2 cellular contexts compared by ENCODE assay signal in the genomic region with DNA sequence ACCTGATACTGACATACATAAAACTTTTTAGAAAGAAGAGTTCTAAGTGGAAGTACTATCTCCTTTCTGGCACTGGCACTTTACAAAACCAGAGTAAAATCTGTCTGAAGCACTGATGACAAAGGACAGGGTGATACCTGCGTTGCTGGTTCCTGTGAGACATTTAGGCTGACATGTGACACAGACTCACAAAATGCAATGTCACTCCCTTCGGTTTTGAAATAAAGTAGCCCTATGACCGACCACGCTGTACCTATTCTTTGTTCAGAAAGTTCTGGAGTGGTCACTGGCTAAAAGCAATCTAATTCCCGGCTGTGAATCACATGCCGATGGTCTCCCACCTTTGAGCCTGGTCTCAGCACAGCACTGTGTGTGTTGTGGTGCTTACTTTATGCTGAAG.
TF ChIP-seq lines count a peak whose summit lies in the region.

No MANE protein-coding gene starts in this region.

TF ChIP-seq in GM23338, 12 proteins besides CTCF, POLR2A, EP300 and RAD21 (continues in another document):
- TF ChIP-seq CREB1 (CRISPR knock-in tag; IDR thresholded peaks at IDR 0.05; ENCODE audit: low read depth) (no peak), NANOG (IDR thresholded peaks at IDR 0.05; ENCODE audit: borderline replicate concordance) (no peak), EZH2 (IDR thresholded peaks at IDR 0.05; ENCODE audit: low read depth, unreplicated experiment) (no peak), EZH2phosphoT487 (IDR thresholded peaks at IDR 0.05; ENCODE audit: unreplicated experiment) (no peak), JUNB (IDR thresholded peaks at IDR 0.05; ENCODE audit: unreplicated experiment) (no peak), ZNF114 (CRISPR knock-in tag; IDR thresholded peaks at IDR 0.05) (no peak), POLR2AphosphoS5 (IDR thresholded peaks at IDR 0.05; ENCODE audit: low read depth) (no peak), STAT1 (IDR thresholded peaks at IDR 0.05; ENCODE audit: unreplicated experiment) (no peak)
- TF ChIP-seq, protein P1, sequence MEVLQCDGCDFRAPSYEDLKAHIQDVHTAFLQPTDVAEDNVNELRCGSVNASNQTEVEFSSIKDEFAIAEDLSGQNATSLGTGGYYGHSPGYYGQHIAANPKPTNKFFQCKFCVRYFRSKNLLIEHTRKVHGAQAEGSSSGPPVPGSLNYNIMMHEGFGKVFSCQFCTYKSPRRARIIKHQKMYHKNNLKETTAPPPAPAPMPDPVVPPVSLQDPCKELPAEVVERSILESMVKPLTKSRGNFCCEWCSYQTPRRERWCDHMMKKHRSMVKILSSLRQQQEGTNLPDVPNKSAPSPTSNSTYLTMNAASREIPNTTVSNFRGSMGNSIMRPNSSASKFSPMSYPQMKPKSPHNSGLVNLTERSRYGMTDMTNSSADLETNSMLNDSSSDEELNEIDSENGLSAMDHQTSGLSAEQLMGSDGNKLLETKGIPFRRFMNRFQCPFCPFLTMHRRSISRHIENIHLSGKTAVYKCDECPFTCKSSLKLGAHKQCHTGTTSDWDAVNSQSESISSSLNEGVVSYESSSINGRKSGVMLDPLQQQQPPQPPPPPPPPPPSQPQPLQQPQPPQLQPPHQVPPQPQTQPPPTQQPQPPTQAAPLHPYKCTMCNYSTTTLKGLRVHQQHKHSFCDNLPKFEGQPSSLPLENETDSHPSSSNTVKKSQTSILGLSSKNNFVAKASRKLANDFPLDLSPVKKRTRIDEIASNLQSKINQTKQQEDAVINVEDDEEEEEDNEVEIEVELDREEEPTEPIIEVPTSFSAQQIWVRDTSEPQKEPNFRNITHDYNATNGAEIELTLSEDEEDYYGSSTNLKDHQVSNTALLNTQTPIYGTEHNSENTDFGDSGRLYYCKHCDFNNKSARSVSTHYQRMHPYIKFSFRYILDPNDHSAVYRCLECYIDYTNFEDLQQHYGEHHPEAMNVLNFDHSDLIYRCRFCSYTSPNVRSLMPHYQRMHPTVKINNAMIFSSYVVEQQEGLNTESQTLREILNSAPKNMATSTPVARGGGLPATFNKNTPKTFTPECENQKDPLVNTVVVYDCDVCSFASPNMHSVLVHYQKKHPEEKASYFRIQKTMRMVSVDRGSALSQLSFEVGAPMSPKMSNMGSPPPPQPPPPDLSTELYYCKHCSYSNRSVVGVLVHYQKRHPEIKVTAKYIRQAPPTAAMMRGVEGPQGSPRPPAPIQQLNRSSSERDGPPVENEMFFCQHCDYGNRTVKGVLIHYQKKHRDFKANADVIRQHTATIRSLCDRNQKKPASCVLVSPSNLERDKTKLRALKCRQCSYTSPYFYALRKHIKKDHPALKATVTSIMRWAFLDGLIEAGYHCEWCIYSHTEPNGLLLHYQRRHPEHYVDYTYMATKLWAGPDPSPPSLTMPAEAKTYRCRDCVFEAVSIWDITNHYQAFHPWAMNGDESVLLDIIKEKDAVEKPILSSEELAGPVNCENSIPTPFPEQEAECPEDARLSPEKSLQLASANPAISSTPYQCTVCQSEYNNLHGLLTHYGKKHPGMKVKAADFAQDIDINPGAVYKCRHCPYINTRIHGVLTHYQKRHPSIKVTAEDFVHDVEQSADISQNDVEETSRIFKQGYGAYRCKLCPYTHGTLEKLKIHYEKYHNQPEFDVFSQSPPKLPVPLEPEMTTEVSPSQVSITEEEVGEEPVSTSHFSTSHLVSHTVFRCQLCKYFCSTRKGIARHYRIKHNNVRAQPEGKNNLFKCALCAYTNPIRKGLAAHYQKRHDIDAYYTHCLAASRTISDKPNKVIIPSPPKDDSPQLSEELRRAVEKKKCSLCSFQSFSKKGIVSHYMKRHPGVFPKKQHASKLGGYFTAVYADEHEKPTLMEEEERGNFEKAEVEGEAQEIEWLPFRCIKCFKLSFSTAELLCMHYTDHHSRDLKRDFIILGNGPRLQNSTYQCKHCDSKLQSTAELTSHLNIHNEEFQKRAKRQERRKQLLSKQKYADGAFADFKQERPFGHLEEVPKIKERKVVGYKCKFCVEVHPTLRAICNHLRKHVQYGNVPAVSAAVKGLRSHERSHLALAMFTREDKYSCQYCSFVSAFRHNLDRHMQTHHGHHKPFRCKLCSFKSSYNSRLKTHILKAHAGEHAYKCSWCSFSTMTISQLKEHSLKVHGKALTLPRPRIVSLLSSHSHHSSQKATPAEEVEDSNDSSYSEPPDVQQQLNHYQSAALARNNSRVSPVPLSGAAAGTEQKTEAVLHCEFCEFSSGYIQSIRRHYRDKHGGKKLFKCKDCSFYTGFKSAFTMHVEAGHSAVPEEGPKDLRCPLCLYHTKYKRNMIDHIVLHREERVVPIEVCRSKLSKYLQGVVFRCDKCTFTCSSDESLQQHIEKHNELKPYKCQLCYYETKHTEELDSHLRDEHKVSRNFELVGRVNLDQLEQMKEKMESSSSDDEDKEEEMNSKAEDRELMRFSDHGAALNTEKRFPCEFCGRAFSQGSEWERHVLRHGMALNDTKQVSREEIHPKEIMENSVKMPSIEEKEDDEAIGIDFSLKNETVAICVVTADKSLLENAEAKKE (CRISPR knock-in tag; IDR thresholded peaks at IDR 0.05), result no peak
- TF ChIP-seq, protein P2, sequence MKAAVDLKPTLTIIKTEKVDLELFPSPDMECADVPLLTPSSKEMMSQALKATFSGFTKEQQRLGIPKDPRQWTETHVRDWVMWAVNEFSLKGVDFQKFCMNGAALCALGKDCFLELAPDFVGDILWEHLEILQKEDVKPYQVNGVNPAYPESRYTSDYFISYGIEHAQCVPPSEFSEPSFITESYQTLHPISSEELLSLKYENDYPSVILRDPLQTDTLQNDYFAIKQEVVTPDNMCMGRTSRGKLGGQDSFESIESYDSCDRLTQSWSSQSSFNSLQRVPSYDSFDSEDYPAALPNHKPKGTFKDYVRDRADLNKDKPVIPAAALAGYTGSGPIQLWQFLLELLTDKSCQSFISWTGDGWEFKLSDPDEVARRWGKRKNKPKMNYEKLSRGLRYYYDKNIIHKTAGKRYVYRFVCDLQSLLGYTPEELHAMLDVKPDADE (IDR thresholded peaks at IDR 0.05), result no peak

TF ChIP-seq in H1, 55 proteins besides CTCF, POLR2A, EP300 and RAD21:
- TF ChIP-seq RFX5 (IDR thresholded peaks at IDR 0.05; ENCODE audit: borderline replicate concordance, low read depth, low read length) (no peak), SP1 (IDR thresholded peaks at IDR 0.05; ENCODE audit: low read depth, low read length) (no peak), BACH1 (IDR thresholded peaks at IDR 0.05; ENCODE audit: low read length) (no peak), ASH2L (IDR thresholded peaks at IDR 0.05; ENCODE audit: low read length) (no peak), CEBPB (IDR thresholded peaks at IDR 0.05; ENCODE audit: low read depth, low read length) (no peak), BCL11A (IDR thresholded peaks at IDR 0.05; ENCODE audit: low read depth in 2 of 2, low read length in 2 of 2) (no peak), TCF12 (IDR thresholded peaks at IDR 0.05; ENCODE audit: low read depth, low read length) (no peak), YY1 (IDR thresholded peaks at IDR 0.05; ENCODE audit: low read depth, low read length) (no peak), RXRA (IDR thresholded peaks at IDR 0.05; ENCODE audit: insufficient read depth, low read depth, low read length) (no peak)
- TF ChIP-seq, protein P3, sequence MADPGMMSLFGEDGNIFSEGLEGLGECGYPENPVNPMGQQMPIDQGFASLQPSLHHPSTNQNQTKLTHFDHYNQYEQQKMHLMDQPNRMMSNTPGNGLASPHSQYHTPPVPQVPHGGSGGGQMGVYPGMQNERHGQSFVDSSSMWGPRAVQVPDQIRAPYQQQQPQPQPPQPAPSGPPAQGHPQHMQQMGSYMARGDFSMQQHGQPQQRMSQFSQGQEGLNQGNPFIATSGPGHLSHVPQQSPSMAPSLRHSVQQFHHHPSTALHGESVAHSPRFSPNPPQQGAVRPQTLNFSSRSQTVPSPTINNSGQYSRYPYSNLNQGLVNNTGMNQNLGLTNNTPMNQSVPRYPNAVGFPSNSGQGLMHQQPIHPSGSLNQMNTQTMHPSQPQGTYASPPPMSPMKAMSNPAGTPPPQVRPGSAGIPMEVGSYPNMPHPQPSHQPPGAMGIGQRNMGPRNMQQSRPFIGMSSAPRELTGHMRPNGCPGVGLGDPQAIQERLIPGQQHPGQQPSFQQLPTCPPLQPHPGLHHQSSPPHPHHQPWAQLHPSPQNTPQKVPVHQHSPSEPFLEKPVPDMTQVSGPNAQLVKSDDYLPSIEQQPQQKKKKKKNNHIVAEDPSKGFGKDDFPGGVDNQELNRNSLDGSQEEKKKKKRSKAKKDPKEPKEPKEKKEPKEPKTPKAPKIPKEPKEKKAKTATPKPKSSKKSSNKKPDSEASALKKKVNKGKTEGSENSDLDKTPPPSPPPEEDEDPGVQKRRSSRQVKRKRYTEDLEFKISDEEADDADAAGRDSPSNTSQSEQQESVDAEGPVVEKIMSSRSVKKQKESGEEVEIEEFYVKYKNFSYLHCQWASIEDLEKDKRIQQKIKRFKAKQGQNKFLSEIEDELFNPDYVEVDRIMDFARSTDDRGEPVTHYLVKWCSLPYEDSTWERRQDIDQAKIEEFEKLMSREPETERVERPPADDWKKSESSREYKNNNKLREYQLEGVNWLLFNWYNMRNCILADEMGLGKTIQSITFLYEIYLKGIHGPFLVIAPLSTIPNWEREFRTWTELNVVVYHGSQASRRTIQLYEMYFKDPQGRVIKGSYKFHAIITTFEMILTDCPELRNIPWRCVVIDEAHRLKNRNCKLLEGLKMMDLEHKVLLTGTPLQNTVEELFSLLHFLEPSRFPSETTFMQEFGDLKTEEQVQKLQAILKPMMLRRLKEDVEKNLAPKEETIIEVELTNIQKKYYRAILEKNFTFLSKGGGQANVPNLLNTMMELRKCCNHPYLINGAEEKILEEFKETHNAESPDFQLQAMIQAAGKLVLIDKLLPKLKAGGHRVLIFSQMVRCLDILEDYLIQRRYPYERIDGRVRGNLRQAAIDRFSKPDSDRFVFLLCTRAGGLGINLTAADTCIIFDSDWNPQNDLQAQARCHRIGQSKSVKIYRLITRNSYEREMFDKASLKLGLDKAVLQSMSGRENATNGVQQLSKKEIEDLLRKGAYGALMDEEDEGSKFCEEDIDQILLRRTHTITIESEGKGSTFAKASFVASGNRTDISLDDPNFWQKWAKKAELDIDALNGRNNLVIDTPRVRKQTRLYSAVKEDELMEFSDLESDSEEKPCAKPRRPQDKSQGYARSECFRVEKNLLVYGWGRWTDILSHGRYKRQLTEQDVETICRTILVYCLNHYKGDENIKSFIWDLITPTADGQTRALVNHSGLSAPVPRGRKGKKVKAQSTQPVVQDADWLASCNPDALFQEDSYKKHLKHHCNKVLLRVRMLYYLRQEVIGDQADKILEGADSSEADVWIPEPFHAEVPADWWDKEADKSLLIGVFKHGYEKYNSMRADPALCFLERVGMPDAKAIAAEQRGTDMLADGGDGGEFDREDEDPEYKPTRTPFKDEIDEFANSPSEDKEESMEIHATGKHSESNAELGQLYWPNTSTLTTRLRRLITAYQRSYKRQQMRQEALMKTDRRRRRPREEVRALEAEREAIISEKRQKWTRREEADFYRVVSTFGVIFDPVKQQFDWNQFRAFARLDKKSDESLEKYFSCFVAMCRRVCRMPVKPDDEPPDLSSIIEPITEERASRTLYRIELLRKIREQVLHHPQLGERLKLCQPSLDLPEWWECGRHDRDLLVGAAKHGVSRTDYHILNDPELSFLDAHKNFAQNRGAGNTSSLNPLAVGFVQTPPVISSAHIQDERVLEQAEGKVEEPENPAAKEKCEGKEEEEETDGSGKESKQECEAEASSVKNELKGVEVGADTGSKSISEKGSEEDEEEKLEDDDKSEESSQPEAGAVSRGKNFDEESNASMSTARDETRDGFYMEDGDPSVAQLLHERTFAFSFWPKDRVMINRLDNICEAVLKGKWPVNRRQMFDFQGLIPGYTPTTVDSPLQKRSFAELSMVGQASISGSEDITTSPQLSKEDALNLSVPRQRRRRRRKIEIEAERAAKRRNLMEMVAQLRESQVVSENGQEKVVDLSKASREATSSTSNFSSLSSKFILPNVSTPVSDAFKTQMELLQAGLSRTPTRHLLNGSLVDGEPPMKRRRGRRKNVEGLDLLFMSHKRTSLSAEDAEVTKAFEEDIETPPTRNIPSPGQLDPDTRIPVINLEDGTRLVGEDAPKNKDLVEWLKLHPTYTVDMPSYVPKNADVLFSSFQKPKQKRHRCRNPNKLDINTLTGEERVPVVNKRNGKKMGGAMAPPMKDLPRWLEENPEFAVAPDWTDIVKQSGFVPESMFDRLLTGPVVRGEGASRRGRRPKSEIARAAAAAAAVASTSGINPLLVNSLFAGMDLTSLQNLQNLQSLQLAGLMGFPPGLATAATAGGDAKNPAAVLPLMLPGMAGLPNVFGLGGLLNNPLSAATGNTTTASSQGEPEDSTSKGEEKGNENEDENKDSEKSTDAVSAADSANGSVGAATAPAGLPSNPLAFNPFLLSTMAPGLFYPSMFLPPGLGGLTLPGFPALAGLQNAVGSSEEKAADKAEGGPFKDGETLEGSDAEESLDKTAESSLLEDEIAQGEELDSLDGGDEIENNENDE (IDR thresholded peaks at IDR 0.05; ENCODE audit: insufficient replicate concordance, low read length), result no peak
- TF ChIP-seq, protein P4, sequence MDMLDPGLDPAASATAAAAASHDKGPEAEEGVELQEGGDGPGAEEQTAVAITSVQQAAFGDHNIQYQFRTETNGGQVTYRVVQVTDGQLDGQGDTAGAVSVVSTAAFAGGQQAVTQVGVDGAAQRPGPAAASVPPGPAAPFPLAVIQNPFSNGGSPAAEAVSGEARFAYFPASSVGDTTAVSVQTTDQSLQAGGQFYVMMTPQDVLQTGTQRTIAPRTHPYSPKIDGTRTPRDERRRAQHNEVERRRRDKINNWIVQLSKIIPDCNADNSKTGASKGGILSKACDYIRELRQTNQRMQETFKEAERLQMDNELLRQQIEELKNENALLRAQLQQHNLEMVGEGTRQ (IDR thresholded peaks at IDR 0.05; ENCODE audit: low read length), result no peak
- TF ChIP-seq, protein P5, sequence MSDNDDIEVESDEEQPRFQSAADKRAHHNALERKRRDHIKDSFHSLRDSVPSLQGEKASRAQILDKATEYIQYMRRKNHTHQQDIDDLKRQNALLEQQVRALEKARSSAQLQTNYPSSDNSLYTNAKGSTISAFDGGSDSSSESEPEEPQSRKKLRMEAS (IDR thresholded peaks at IDR 0.05), result no peak
